Comparison of ENCODE assay signal across 1 cellular context in genomic region chr4:159127745-159128518, GRCh38.
TF ChIP-seq lines count a peak whose summit lies in the region.

No MANE protein-coding gene starts in this region.

TF ChIP-seq in K562, 482 proteins besides CTCF, POLR2A, EP300 and RAD21 (continued from another document and continues in another):
- TF ChIP-seq, protein P1, sequence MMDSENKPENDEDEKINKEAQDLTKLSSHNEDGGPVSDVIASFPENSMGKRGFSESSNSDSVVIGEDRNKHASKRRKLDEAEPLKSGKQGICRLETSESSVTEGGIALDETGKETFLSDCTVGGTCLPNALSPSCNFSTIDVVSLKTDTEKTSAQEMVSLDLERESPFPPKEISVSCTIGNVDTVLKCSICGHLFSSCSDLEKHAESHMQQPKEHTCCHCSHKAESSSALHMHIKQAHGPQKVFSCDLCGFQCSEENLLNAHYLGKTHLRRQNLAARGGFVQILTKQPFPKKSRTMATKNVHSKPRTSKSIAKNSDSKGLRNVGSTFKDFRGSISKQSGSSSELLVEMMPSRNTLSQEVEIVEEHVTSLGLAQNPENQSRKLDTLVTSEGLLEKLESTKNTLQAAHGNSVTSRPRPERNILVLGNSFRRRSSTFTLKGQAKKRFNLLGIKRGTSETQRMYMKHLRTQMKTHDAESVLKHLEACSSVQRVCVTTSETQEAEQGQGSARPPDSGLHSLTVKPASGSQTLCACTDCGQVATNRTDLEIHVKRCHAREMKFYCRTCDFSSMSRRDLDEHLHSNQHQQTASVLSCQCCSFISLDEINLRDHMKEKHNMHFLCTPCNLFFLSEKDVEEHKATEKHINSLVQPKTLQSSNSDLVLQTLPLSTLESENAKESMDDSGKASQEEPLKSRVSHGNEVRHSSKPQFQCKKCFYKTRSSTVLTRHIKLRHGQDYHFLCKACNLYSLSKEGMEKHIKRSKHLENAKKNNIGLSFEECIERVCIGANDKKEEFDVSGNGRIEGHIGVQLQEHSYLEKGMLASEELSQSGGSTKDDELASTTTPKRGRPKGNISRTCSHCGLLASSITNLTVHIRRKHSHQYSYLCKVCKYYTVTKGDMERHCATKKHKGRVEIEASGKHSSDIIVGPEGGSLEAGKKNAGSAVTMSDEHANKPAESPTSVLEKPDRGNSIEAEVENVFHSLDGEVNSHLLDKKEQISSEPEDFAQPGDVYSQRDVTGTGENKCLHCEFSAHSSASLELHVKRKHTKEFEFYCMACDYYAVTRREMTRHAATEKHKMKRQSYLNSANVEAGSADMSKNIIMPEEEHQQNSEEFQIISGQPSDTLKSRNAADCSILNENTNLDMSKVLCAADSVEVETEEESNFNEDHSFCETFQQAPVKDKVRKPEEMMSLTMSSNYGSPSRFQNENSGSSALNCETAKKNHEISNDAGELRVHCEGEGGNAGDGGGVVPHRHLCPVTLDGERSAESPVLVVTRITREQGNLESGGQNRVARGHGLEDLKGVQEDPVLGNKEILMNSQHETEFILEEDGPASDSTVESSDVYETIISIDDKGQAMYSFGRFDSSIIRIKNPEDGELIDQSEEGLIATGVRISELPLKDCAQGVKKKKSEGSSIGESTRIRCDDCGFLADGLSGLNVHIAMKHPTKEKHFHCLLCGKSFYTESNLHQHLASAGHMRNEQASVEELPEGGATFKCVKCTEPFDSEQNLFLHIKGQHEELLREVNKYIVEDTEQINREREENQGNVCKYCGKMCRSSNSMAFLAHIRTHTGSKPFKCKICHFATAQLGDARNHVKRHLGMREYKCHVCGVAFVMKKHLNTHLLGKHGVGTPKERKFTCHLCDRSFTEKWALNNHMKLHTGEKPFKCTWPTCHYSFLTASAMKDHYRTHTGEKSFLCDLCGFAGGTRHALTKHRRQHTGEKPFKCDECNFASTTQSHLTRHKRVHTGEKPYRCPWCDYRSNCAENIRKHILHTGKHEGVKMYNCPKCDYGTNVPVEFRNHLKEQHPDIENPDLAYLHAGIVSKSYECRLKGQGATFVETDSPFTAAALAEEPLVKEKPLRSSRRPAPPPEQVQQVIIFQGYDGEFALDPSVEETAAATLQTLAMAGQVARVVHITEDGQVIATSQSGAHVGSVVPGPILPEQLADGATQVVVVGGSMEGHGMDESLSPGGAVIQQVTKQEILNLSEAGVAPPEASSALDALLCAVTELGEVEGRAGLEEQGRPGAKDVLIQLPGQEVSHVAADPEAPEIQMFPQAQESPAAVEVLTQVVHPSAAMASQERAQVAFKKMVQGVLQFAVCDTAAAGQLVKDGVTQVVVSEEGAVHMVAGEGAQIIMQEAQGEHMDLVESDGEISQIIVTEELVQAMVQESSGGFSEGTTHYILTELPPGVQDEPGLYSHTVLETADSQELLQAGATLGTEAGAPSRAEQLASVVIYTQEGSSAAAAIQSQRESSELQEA (IDR thresholded peaks at IDR 0.05; ENCODE audit: low read depth), result no peak
- TF ChIP-seq RBM22 (IDR thresholded peaks at IDR 0.05; ENCODE audit: low read depth, low read length, poor library complexity, severe bottlenecking) (no peak), TSHZ1 (CRISPR knock-in tag; IDR thresholded peaks at IDR 0.05) (no peak), ZNF79 (CRISPR knock-in tag; IDR thresholded peaks at IDR 0.05; ENCODE audit: low read depth) (no peak), ZFP1 (CRISPR knock-in tag; IDR thresholded peaks at IDR 0.05) (no peak), STAG1 (CRISPR knock-in tag; IDR thresholded peaks at IDR 0.05; ENCODE audit: borderline replicate concordance) (no peak), CLOCK (CRISPR knock-in tag; IDR thresholded peaks at IDR 0.05; ENCODE audit: borderline replicate concordance) (no peak), PURB (CRISPR knock-in tag; IDR thresholded peaks at IDR 0.05; ENCODE audit: low read depth) (no peak), CBX1 (IDR thresholded peaks at IDR 0.05; ENCODE audit: low read depth) (no peak), SP1 (CRISPR knock-in tag; IDR thresholded peaks at IDR 0.05) (no peak), TEAD1 (CRISPR knock-in tag; IDR thresholded peaks at IDR 0.05) (no peak), HNRNPLL (IDR thresholded peaks at IDR 0.05; ENCODE audit: low read depth, low read length, poor library complexity, severe bottlenecking) (no peak), WHSC1 (IDR thresholded peaks at IDR 0.05; ENCODE audit: low read length) (no peak), MTA2 (IDR thresholded peaks at IDR 0.05; ENCODE audit: low read depth) (no peak), HDAC1 (IDR thresholded peaks at IDR 0.05) (no peak), ZNF592 (IDR thresholded peaks at IDR 0.05) (0 out of 2 replicates have a peak, but pooled peaks have one; percentile 44), PHB2 (IDR thresholded peaks at IDR 0.05; ENCODE audit: low read depth) (no peak), TEAD4 (IDR thresholded peaks at IDR 0.05; ENCODE audit: low read length) (no peak), TEAD4 (CRISPR knock-in tag; IDR thresholded peaks at IDR 0.05; ENCODE audit: borderline replicate concordance) (no peak), BCOR (IDR thresholded peaks at IDR 0.05) (peak; percentile 88), ADNP (tag; IDR thresholded peaks at IDR 0.05) (peak; percentile 68), ZNF24 (IDR thresholded peaks at IDR 0.05) (no peak), E2F1 (CRISPR knock-in tag; IDR thresholded peaks at IDR 0.05) (no peak), PTRF (tag; IDR thresholded peaks at IDR 0.05) (no peak), PCBP1 (IDR thresholded peaks at IDR 0.05; ENCODE audit: low read depth, low read length, poor library complexity, severe bottlenecking) (no peak), PTTG1 (tag; IDR thresholded peaks at IDR 0.05; ENCODE audit: low read depth) (no peak), HDAC2 (IDR thresholded peaks at IDR 0.05) (peak; percentile 49; the same call in 1 of the 2 replicates), REST (CRISPR knock-in tag; IDR thresholded peaks at IDR 0.05; ENCODE audit: low read depth) (no peak), ZNF174 (CRISPR knock-in tag; IDR thresholded peaks at IDR 0.05) (no peak)
- TF ChIP-seq, protein P2, sequence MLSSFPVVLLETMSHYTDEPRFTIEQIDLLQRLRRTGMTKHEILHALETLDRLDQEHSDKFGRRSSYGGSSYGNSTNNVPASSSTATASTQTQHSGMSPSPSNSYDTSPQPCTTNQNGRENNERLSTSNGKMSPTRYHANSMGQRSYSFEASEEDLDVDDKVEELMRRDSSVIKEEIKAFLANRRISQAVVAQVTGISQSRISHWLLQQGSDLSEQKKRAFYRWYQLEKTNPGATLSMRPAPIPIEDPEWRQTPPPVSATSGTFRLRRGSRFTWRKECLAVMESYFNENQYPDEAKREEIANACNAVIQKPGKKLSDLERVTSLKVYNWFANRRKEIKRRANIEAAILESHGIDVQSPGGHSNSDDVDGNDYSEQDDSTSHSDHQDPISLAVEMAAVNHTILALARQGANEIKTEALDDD (IDR thresholded peaks at IDR 0.05), result 0 out of 2 replicates have a peak, but pooled peaks have one; percentile 18
